Comparison of ENCODE assay signal across 8 cellular contexts in genomic region chr12:26884765-26885576, GRCh38. TPM values are rescaled to one million over a fixed set of nuclear protein-coding genes. Genes with fewer than 3 reads are reported as not detected.
DNase-seq lines count a peak whose midpoint lies in the region; ATAC-seq and TF ChIP-seq lines count a peak whose summit lies in the region.

No MANE protein-coding gene starts in this region.

- intact Hi-C loops in left cardiac atrium (cut with DNase I): loop anchor here in 1 of 2 donors (2.0 to 10.0 kb wide), 2 partner anchors 32 to 50 kb away; partner anchors contain the start of gene ITPR2

- ATAC-seq in HG02798 (IDR thresholded peaks at IDR 0.05; ENCODE audit: poor library complexity, unreplicated experiment) (peak; percentile 84), left cardiac atrium (peak; percentile 90 to 93), HG03095 (IDR thresholded peaks at IDR 0.05; ENCODE audit: unreplicated experiment) (no peak)

- peak overlapping the region; percentile 4; the same call in 1 of the 2 replicates for H3K4me3 ChIP-seq in GM12864 (ENCODE audit: low read depth, low read length)

- peak; percentile 96 for TF ChIP-seq CTCF in GM12864 (IDR thresholded peaks at IDR 0.05; ENCODE audit: low read depth, low read length, missing control alignments)

- DNase-seq in GM12864 (ENCODE audit: low read depth) (peak; percentile 57), NCI-H1694 treated with DMSO at 0.1 percent for 48 hours (lab: John Stamatoyannopoulos, UW) (peak; percentile 93), T-helper 1 cell (peak; percentile 58 to 82 (median 75)), amniotic epithelial cell (ENCODE audit: low read depth) (peak; percentile 71), left cardiac atrium (peak; percentile 82), retina (peak; percentile 82)

RNA-seq across cellular contexts. Expression of gene ITPR2, which starts 52.0 kb away (rescaled TPM):
- 10 to 100 TPM; 25.4 to 26.7 TPM for total RNA-seq in left cardiac atrium

RNA-seq across cellular contexts. Expression of gene INTS13, which starts 52.8 kb away (rescaled TPM):
- 10 to 100 TPM; 14.6 to 18.6 TPM for total RNA-seq in left cardiac atrium

RNA-seq across cellular contexts. Expression of gene FGFR1OP2, which starts 53.3 kb away (rescaled TPM):
- total RNA-seq in left cardiac atrium: 10 to 100 TPM; 36.3 to 41.1 TPM
